14 cellular contexts compared by ENCODE assay signal in the genomic region with DNA sequence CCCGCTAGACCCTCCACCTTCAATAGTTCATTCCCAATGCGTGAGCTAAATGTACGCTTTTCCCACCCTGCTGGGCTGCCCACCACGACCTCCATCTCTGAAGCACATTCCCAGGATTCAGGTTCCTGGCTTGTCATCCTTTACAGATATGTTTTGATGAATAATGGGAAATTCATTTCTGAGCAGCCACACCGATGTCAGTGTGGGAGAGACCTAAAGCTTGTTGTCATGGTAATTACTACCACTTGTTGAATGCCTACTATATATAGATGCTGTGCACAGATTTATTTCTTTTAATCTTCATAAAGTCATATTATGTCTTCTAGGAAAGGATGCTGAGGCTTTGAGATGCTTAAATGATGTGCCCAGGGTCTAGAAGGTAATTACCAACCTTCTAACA. TPM values are rescaled to one million over a fixed set of nuclear protein-coding genes. Genes with fewer than 3 reads are reported as not detected.
DNase-seq lines count a peak whose midpoint lies in the region; ATAC-seq lines count a peak whose summit lies in the region.
"Had no signal": no experiment of that assay in that cellular context is flagged by ENCODE, and none has a peak within 500 bp of the region (broad histone marks: within the 10 kb centered on the region; RNA-seq: fewer than 3 reads in every experiment).

No MANE protein-coding gene starts in this region.

- H3K27me3 Mint-ChIP-seq in CD4-positive, alpha-beta memory T cell, result no peaks in the 10 kb centered on the region
- no peaks in the 10 kb centered on the region for H3K27me3 Mint-ChIP-seq in activated CD8-positive, alpha-beta T cell treated with anti-CD3 and anti-CD28 coated beads, Interleukin-2, amount 10 ng/mL, durations not matched to agents 7 days and 5 days (ENCODE audit: low read depth)
- no peaks in the 10 kb centered on the region for H3K27me3 Mint-ChIP-seq in naive B cell

- H3K4me1 Mint-ChIP-seq in CD4-positive, alpha-beta memory T cell, result peaks cover 68 to 100% (median 88%) of the 10 kb centered on the region in 4 donors
- H3K4me1 Mint-ChIP-seq in activated CD8-positive, alpha-beta T cell treated with anti-CD3 and anti-CD28 coated beads, Interleukin-2, amount 10 ng/mL, durations not matched to agents 7 days and 5 days (ENCODE audit: low read depth), result peaks cover 95% of the 10 kb centered on the region
- H3K4me1 Mint-ChIP-seq in naive B cell, result peaks cover 74 to 100% (median 94%) of the 10 kb centered on the region in 3 donors

- no peak for ATAC-seq in activated CD8-positive, alpha-beta T cell treated with anti-CD3 and anti-CD28 coated beads, Interleukin-2, amount 10 ng/mL, durations not matched to agents 7 days and 5 days
- ATAC-seq in naive B cell (ENCODE audit: low read depth in 2 of 2) (no peak), HG03135 (IDR thresholded peaks at IDR 0.05; ENCODE audit: unreplicated experiment) (no peak), HG02678 (IDR thresholded peaks at IDR 0.05; ENCODE audit: unreplicated experiment) (no peak)

- peaks cover 97% of the 10 kb centered on the region for H3K4me1 ChIP-seq in BLaER1
- peaks cover 99% of the 10 kb centered on the region for H3K4me1 ChIP-seq in CD4-positive, alpha-beta memory T cell (ENCODE audit: insufficient read depth, low read length)

- peak overlapping the region; percentile 85 to 97 (median 94) for H3K27ac Mint-ChIP-seq in CD4-positive, alpha-beta memory T cell
- peak overlapping the region; percentile 79 for H3K27ac Mint-ChIP-seq in activated CD8-positive, alpha-beta T cell treated with anti-CD3 and anti-CD28 coated beads, Interleukin-2, amount 10 ng/mL, durations not matched to agents 7 days and 5 days
- peak overlapping the region; percentile 87 to 98 (median 92) for H3K27ac Mint-ChIP-seq in naive B cell
- H3K27ac Mint-ChIP-seq: mesothelial cell of epicardium had no signal

- H3K9me3 Mint-ChIP-seq in CD4-positive, alpha-beta memory T cell, result peaks cover 0 to 2% (median 0%) of the 10 kb centered on the region in 8 donors
- no peaks in the 10 kb centered on the region for H3K9me3 Mint-ChIP-seq in activated CD8-positive, alpha-beta T cell treated with anti-CD3 and anti-CD28 coated beads, Interleukin-2, amount 10 ng/mL, durations not matched to agents 7 days and 5 days (ENCODE audit: insufficient read depth)
- H3K9me3 Mint-ChIP-seq in naive B cell, result no peaks in the 10 kb centered on the region
- H3K9me3 Mint-ChIP-seq: mesothelial cell of epicardium had no signal

- H3K4me3 ChIP-seq in BLaER1, result no peak overlapping the region
- no peak overlapping the region for H3K4me3 ChIP-seq in CD4-positive, alpha-beta memory T cell (ENCODE audit: low read length in 2 of 2)
- H3K4me3 ChIP-seq: skin epidermis had no signal

- peaks cover 100% of the 10 kb centered on the region for H3K36me3 ChIP-seq in BLaER1
- peaks cover 33% of the 10 kb centered on the region for H3K36me3 ChIP-seq in CD4-positive, alpha-beta memory T cell (ENCODE audit: insufficient read depth, low read length)

- POLR2A ChIA-PET in CD4-positive, alpha-beta memory T cell (lab: Charles Lee; ENCODE audit: partially characterized antibody), result interaction anchor here (1.1 to 13.5 kb wide), 9 partner anchors 8 to 76 kb away, joined by 4 to 255 read pairs (median 12); no protein-coding TSS in a partner anchor
- POLR2A ChIA-PET in activated CD8-positive, alpha-beta T cell treated with anti-CD3 and anti-CD28 coated beads, Interleukin-2, amount 10 ng/mL, durations not matched to agents 7 days and 5 days (lab: Charles Lee), result interaction anchor here (0.6 to 1.2 kb wide), 5 partner anchors 8 to 67 kb away, joined by 3 to 6 read pairs (median 4); no protein-coding TSS in a partner anchor

- H3K9ac ChIP-seq in BLaER1, result no peak overlapping the region
- H3K9ac ChIP-seq: parathyroid adenoma had no signal

- peak overlapping the region in 7 of 8 donors; percentile 61 to 94 (median 86) for H3K4me3 Mint-ChIP-seq in CD4-positive, alpha-beta memory T cell
- no peak overlapping the region for H3K4me3 Mint-ChIP-seq in activated CD8-positive, alpha-beta T cell treated with anti-CD3 and anti-CD28 coated beads, Interleukin-2, amount 10 ng/mL, durations not matched to agents 7 days and 5 days
- peak overlapping the region; percentile 68 to 88 (median 82) for H3K4me3 Mint-ChIP-seq in naive B cell
- H3K4me3 Mint-ChIP-seq: mesothelial cell of epicardium had no signal

- intact Hi-C loops in CD4-positive, alpha-beta memory T cell (cut with micrococcal nuclease), result no loop called here

- H3K27me3 ChIP-seq in BLaER1, result no peaks in the 10 kb centered on the region
- no peaks in the 10 kb centered on the region for H3K27me3 ChIP-seq in CD4-positive, alpha-beta memory T cell (ENCODE audit: insufficient read depth, low read length)

- H3K9me3 ChIP-seq in BLaER1, result no peaks in the 10 kb centered on the region
- no peaks in the 10 kb centered on the region for H3K9me3 ChIP-seq in CD4-positive, alpha-beta memory T cell (ENCODE audit: control insufficient read depth in 1 of 2, low read length in 2 of 2)

- no peak for DNase-seq in CD4-positive, alpha-beta memory T cell
- no peak for DNase-seq in activated CD8-positive, alpha-beta T cell treated with anti-CD3 and anti-CD28 coated beads, Interleukin-2, amount 10 ng/mL, durations not matched to agents 7 days and 5 days
- no peak for DNase-seq in naive B cell
- no peak for DNase-seq in NCI-H146 (lab: John Stamatoyannopoulos, UW)
- DNase-seq: H7, NCI-H1092 treated with DMSO at 0.1 percent for 48 hours, NCI-H2171 treated with DMSO at 0.1 percent for 48 hours, SIG-M5 had no signal

- H3K36me3 Mint-ChIP-seq in CD4-positive, alpha-beta memory T cell, result peaks cover 42 to 83% of the 10 kb centered on the region in 2 donors
- peaks cover 88% of the 10 kb centered on the region for H3K36me3 Mint-ChIP-seq in activated CD8-positive, alpha-beta T cell treated with anti-CD3 and anti-CD28 coated beads, Interleukin-2, amount 10 ng/mL, durations not matched to agents 7 days and 5 days (ENCODE audit: low read depth)
- peaks cover 24 to 34% of the 10 kb centered on the region in 2 donors for H3K36me3 Mint-ChIP-seq in naive B cell
- H3K36me3 Mint-ChIP-seq: mesothelial cell of epicardium had no signal

- H4K20me1 ChIP-seq in BLaER1, result peaks cover 100% of the 10 kb centered on the region

- CTCF ChIA-PET in CD4-positive, alpha-beta memory T cell (lab: Charles Lee; ENCODE audit: partially characterized antibody), result interaction anchor here (1.1 to 15.4 kb wide), 17 partner anchors 11 to 377 kb away, joined by 4 to 406 read pairs (median 6); no protein-coding TSS in a partner anchor
- CTCF ChIA-PET in activated CD8-positive, alpha-beta T cell treated with anti-CD3 and anti-CD28 coated beads, Interleukin-2, amount 10 ng/mL, durations not matched to agents 7 days and 5 days (lab: Charles Lee), result interaction anchor here (1.0 to 14.2 kb wide), 9 partner anchors 10 to 104 kb away, joined by 3 to 334 read pairs (median 15); no protein-coding TSS in a partner anchor

- H3K27ac ChIP-seq in BLaER1, result peak overlapping the region; percentile 100
- H3K27ac ChIP-seq in CD4-positive, alpha-beta memory T cell (ENCODE audit: low read depth, low read length), result peak overlapping the region; percentile 43
- H3K27ac ChIP-seq: parathyroid adenoma had no signal

- H3K4me2 ChIP-seq in BLaER1, result peak overlapping the region; percentile 96

RNA-seq across cellular contexts. Expression of a gene that starts 8.0 kb away (rescaled TPM):
- total RNA-seq in CD4-positive, alpha-beta memory T cell, result 100 to 1,000 TPM; 124 to 129 TPM
- polyA plus RNA-seq in CD4-positive, alpha-beta memory T cell, result 100 to 1,000 TPM; 163 to 173 TPM
- total RNA-seq in activated CD8-positive, alpha-beta T cell treated with anti-CD3 and anti-CD28 coated beads, Interleukin-2, amount 10 ng/mL, durations not matched to agents 7 days and 5 days, result 100 to 1,000 TPM; 143 to 145 TPM
- 100 to 1,000 TPM; 273 to 418 (median 333) TPM for polyA plus RNA-seq in naive B cell (ENCODE audit: low read depth in 6 of 6)
